2 cellular contexts compared by ENCODE assay signal in genomic region chr14:100673085-100673806, GRCh38.
TF ChIP-seq lines count a peak whose summit lies in the region.

No MANE protein-coding gene starts in this region.

TF ChIP-seq in SK-N-SH, 30 proteins besides CTCF, POLR2A, EP300 and RAD21 (continued from another document):
- TF ChIP-seq, protein P1, sequence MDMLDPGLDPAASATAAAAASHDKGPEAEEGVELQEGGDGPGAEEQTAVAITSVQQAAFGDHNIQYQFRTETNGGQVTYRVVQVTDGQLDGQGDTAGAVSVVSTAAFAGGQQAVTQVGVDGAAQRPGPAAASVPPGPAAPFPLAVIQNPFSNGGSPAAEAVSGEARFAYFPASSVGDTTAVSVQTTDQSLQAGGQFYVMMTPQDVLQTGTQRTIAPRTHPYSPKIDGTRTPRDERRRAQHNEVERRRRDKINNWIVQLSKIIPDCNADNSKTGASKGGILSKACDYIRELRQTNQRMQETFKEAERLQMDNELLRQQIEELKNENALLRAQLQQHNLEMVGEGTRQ (IDR thresholded peaks at IDR 0.05; ENCODE audit: borderline replicate concordance, low read depth, low read length): no peak
- no peak for TF ChIP-seq NRF1 (IDR thresholded peaks at IDR 0.05; ENCODE audit: low read depth, low read length)

TF ChIP-seq in SK-N-SH treated with all-trans-retinoic acid at 6 μM for 48 hours, 23 proteins besides CTCF, POLR2A, EP300 and RAD21 (continued from another document):
- TF ChIP-seq ZC3H10 (CRISPR knock-in tag; IDR thresholded peaks at IDR 0.05) (no peak), ZNF70 (CRISPR knock-in tag; IDR thresholded peaks at IDR 0.05) (no peak), ZFP30 (CRISPR knock-in tag; IDR thresholded peaks at IDR 0.05) (no peak), TCF4 (CRISPR knock-in tag; IDR thresholded peaks at IDR 0.05; ENCODE audit: borderline replicate concordance) (no peak), OSR1 (CRISPR knock-in tag; IDR thresholded peaks at IDR 0.05) (no peak)
